ENCODE assay signal across 39 cellular contexts in the genomic region with DNA sequence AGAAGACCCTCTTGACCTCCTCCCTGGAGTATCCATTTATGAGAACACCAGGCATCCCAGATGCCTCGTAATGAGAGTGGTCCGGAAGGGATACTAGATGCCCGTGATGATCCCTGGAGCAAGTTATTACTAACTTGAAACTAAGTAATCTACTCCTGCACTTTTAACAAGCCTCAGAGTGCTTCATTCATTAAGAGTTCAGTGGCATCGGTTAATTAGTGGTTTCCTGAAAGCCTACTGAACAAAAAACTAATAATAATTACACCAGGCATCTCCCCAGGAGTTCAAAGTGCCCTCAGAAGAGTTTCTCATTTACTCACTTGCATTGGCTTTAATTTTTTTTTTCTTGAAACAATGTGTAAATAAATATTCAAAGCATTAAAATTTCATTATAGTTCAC. TPM values are rescaled to one million over a fixed set of nuclear protein-coding genes. Genes with fewer than 3 reads are reported as not detected.
A peak's percentile ranks its signal among the peaks of the same experiment; 100 is the strongest.
DNase-seq lines count a peak whose midpoint lies in the region; ATAC-seq, FAIRE-seq and TF ChIP-seq lines count a peak whose summit lies in the region.
"Had no signal": no experiment of that assay in that cellular context is flagged by ENCODE, and none has a peak within 500 bp of the region (broad histone marks: within the 10 kb centered on the region; RNA-seq: fewer than 3 reads in every experiment).

No MANE protein-coding gene starts in this region.

- H2AFZ ChIP-seq in KMS-11 (ENCODE audit: low read depth) (no peak overlapping the region), Karpas-422 (ENCODE audit: low read length) (no peak overlapping the region), GM12878 (ENCODE audit: control insufficient read depth, low read depth, low read length) (no peak overlapping the region)

- CTCF ChIA-PET in HEK293 (lab: Yijun Ruan, JAX), result interaction anchor here (0.9 kb wide), 1 partner anchor 75 kb away, joined by 5 read pairs; no protein-coding TSS in a partner anchor
- CTCF ChIA-PET in GM12878 (lab: Yijun Ruan, JAX), result no interaction called here

- no peaks in the 10 kb centered on the region for H3K9me3 ChIP-seq in HEK293 (ENCODE audit: control insufficient read depth, insufficient read depth, low read depth, low read length)
- H3K9me3 ChIP-seq in Karpas-422 (ENCODE audit: low read length), result no peaks in the 10 kb centered on the region
- H3K9me3 ChIP-seq in GM12878 (replicated peaks; ENCODE audit: control insufficient read depth, insufficient read depth, low read length), result no peaks in the 10 kb centered on the region; the same call in 2 of the 3 replicates
- H3K9me3 ChIP-seq: BE2C, Caco-2 had no signal

- POLR2A ChIA-PET in HEK293 (lab: Yijun Ruan, JAX), result no interaction called here
- POLR2A ChIA-PET in GM12878 (lab: Charles Lee), result interaction anchor here (0.6 kb wide), 1 partner anchor 690 kb away, joined by 3 read pairs; no protein-coding TSS in a partner anchor

- TF ChIP-seq RAD21 in GM12878 (IDR thresholded peaks at IDR 0.05; ENCODE audit: insufficient read depth, low read depth, low read length), result no peak

- no peaks in the 10 kb centered on the region for H4K20me1 ChIP-seq in KMS-11 (ENCODE audit: insufficient read depth)
- H4K20me1 ChIP-seq in Karpas-422 (ENCODE audit: insufficient read depth, low read depth, low read length), result no peaks in the 10 kb centered on the region
- H4K20me1 ChIP-seq in GM12878 (ENCODE audit: control insufficient read depth, insufficient read depth), result no peaks in the 10 kb centered on the region
- H4K20me1 ChIP-seq: BLaER1; BLaER1 treated with 17β-estradiol and CSF1 and Interleukin-3, amounts not matched to agents 10 nM and 100 nM had no signal

- FAIRE-seq in GM12878 (lab: Jason Lieb, UNC), result no peak
- no peak for FAIRE-seq in H54 (lab: Jason Lieb, UNC)
- FAIRE-seq: A204.1, A549, D721Med had no signal

- 0 out of 2 replicates have a peak overlapping the region, but pooled peaks have one; percentile 8 for H3K4me2 ChIP-seq in KMS-11
- H3K4me2 ChIP-seq in Karpas-422 (ENCODE audit: low read depth, low read length, poor library complexity, severe bottlenecking), result no peak overlapping the region
- no peak overlapping the region for H3K4me2 ChIP-seq in GM12878 (ENCODE audit: control insufficient read depth, insufficient read depth)
- H3K4me2 ChIP-seq: A549; BLaER1; BLaER1 treated with 17β-estradiol and CSF1 and Interleukin-3, amounts not matched to agents 10 nM and 100 nM had no signal

- TF ChIP-seq POLR2A in GM12878 (IDR thresholded peaks at IDR 0.05; ENCODE audit: low read depth, low read length) (no peak), H54 (IDR thresholded peaks at IDR 0.05; ENCODE audit: low read depth, low read length) (no peak)

- no peak for ATAC-seq in GM12878
- ATAC-seq in GM18858 (IDR thresholded peaks at IDR 0.05; ENCODE audit: unreplicated experiment), result no peak
- ATAC-seq: A549; CD8-positive, alpha-beta T cell had no signal

- H3K9ac ChIP-seq in KMS-11 (no peak overlapping the region), Karpas-422 (ENCODE audit: low read length) (no peak overlapping the region), GM12878 (ENCODE audit: control insufficient read depth, insufficient read depth, low read length) (no peak overlapping the region)
- H3K9ac ChIP-seq: BLaER1; BLaER1 treated with 17β-estradiol and CSF1 and Interleukin-3, amounts not matched to agents 10 nM and 100 nM had no signal

- H3K79me2 ChIP-seq in KMS-11 (ENCODE audit: insufficient read depth, low read depth), result no peaks in the 10 kb centered on the region
- no peaks in the 10 kb centered on the region for H3K79me2 ChIP-seq in Karpas-422 (ENCODE audit: low read length)
- H3K79me2 ChIP-seq in GM12878 (ENCODE audit: control insufficient read depth, insufficient read depth, low read length), result no peaks in the 10 kb centered on the region

- WGBS in GM12878 (ENCODE audit: insufficient coverage, insufficient replicate concordance, low lambda C conversion rate, missing lambda C conversion rate), result 43% methylated on average over 4 of the region's 4 CpGs

- H3K27ac ChIP-seq in HEK293 (ENCODE audit: extremely low read depth, low read depth, low read length), result no peak overlapping the region
- H3K27ac ChIP-seq in KMS-11, result no peak overlapping the region
- H3K27ac ChIP-seq in Karpas-422 (ENCODE audit: low read length), result no peak overlapping the region
- no peak overlapping the region for H3K27ac ChIP-seq in GM12878 (ENCODE audit: control insufficient read depth, insufficient read depth)
- H3K27ac ChIP-seq: 22Rv1; A549; BLaER1; BLaER1 treated with 17β-estradiol and CSF1 and Interleukin-3, amounts not matched to agents 10 nM and 100 nM; C4-2B had no signal

- peak; percentile 6 for DNase-seq in Karpas-422
- DNase-seq in GM12878 (ENCODE audit: low read depth, low spot score), result no peak
- DNase-seq in DMS114 treated with DMSO at 0.1 percent for 48 hours (lab: John Stamatoyannopoulos, UW; ENCODE audit: unreplicated experiment), result no peak
- DNase-seq in H54 (ENCODE audit: insufficient read length, low spot score), result no peak
- no peak for DNase-seq in effector CD4-positive, alpha-beta T cell
- DNase-seq: 8988T; ACHN; AML-193; BE2C; C1 segment of cervical spinal cord; Caco-2; Calu3; CD4-positive, alpha-beta memory T cell; CD4-positive, alpha-beta T cell; CD4-positive, CD25-positive, alpha-beta regulatory T cell; CD8-positive, alpha-beta memory T cell; CD8-positive, alpha-beta T cell; COR-L47; DMS 273 treated with DMSO at 0.1 percent for 48 hours; DMS153; DMS53; DMS79; DMS79 treated with DMSO at 0.1 percent for 48 hours; DND-41; EL had no signal

- SMC1A ChIA-PET in GM12878 (lab: Charles Lee; ENCODE audit: uncharacterized antibody, unreplicated experiment), result no interaction called here

- TF ChIP-seq CTCF in HEK293 (tag by site-specific recombination; IDR thresholded peaks at IDR 0.05) (no peak), KMS-11 (conservative IDR thresholded peaks at IDR 0.05; ENCODE audit: low read depth, low read length) (no peak), GM12878 (IDR thresholded peaks at IDR 0.05 in 2 of 3, conservative IDR thresholded peaks at IDR 0.05 in 1 of 3; ENCODE audit: control insufficient read depth in 2 of 3, extremely low read depth in 1 of 3, insufficient read depth in 1 of 3, low read depth in 3 of 3, low read length in 3 of 3) (no peak)

- RAD21 ChIA-PET in GM12878 (lab: Charles Lee; ENCODE audit: unreplicated experiment), result no interaction called here

- in situ Hi-C loops in GM12878 (cut with MboI), result no loop called here

- H3K4me3 ChIP-seq in HEK293 (ENCODE audit: low read depth, low read length) (no peak overlapping the region), KMS-11 (IDR thresholded peaks at IDR 0.05; ENCODE audit: insufficient read depth, low read depth, low read length) (no peak overlapping the region), Karpas-422 (ENCODE audit: low read length) (no peak overlapping the region), GM12878 (no peak overlapping the region)
- H3K4me3 ChIP-seq: A549; BLaER1; BLaER1 treated with 17β-estradiol and CSF1 and Interleukin-3, amounts not matched to agents 10 nM and 100 nM had no signal

- H3K4me1 ChIP-seq in HEK293 (ENCODE audit: control insufficient read depth, insufficient read depth, low read length), result no peaks in the 10 kb centered on the region
- peaks cover 5% of the 10 kb centered on the region for H3K4me1 ChIP-seq in KMS-11 (ENCODE audit: low read depth, poor library complexity, severe bottlenecking)
- no peaks in the 10 kb centered on the region for H3K4me1 ChIP-seq in Karpas-422 (ENCODE audit: low read length)
- H3K4me1 ChIP-seq in GM12878 (ENCODE audit: control insufficient read depth, insufficient read depth, low read length), result no peaks in the 10 kb centered on the region
- H3K4me1 ChIP-seq: A549; BE2C; BLaER1; BLaER1 treated with 17β-estradiol and CSF1 and Interleukin-3, amounts not matched to agents 10 nM and 100 nM had no signal

- no TSS peak for BruUV-seq in GM12878 (replicated peaks; lab: Mats Ljungman, UMichigan)

- intact Hi-C loops in GM12878 (cut with micrococcal nuclease; ENCODE audit: unreplicated experiment), result no loop called here

- H3K9me2 ChIP-seq in Karpas-422 (replicated peaks; ENCODE audit: insufficient read depth, low read length), result no peaks in the 10 kb centered on the region

- no peaks in the 10 kb centered on the region for H3K36me3 ChIP-seq in HEK293 (ENCODE audit: control insufficient read depth in 2 of 2, insufficient read depth in 1 of 2, low read length in 2 of 2)
- no peaks in the 10 kb centered on the region for H3K36me3 ChIP-seq in KMS-11 (ENCODE audit: insufficient read depth)
- H3K36me3 ChIP-seq in Karpas-422 (ENCODE audit: insufficient read depth, low read length), result no peaks in the 10 kb centered on the region
- H3K36me3 ChIP-seq in GM12878 (ENCODE audit: control insufficient read depth in 2 of 2, insufficient read depth in 2 of 2, low read length in 1 of 2), result no peaks in the 10 kb centered on the region
- H3K36me3 ChIP-seq: BE2C, BLaER1 had no signal

- H3K27me3 ChIP-seq in KMS-11 (ENCODE audit: insufficient read depth, low read depth), result no peaks in the 10 kb centered on the region
- H3K27me3 ChIP-seq in Karpas-422 (ENCODE audit: low read length), result no peaks in the 10 kb centered on the region
- H3K27me3 ChIP-seq in GM12878 (replicated peaks in 1 of 2; ENCODE audit: control insufficient read depth in 2 of 2, insufficient read depth in 2 of 2, low read length in 1 of 2), result no peaks in the 10 kb centered on the region
- H3K27me3 ChIP-seq: BLaER1; BLaER1 treated with 17β-estradiol and CSF1 and Interleukin-3, amounts not matched to agents 10 nM and 100 nM had no signal

- no peak for TF ChIP-seq EP300 in GM12878 (IDR thresholded peaks at IDR 0.05; ENCODE audit: borderline replicate concordance in 1 of 2, control insufficient read depth in 1 of 2, low read depth in 2 of 2, low read length in 2 of 2)

RNA-seq across cellular contexts. Expression of a gene that starts 22.2 kb away (rescaled TPM):
- 22.0 and 26.1 TPM in 2 replicates for total RNA-seq in Karpas-422 (2014; rRNA removed; shearing (Covaris generic); ENCODE audit: low replicate concordance)
- 73.5 and 82.1 TPM in 2 replicates for total RNA-seq in GM12878 (2013; cell fraction: nucleolus; rRNA removed)
- 14.0 and 17.7 TPM in 2 replicates for total RNA-seq in GM12878 (2014; rRNA removed)
- 21.2 and 21.7 TPM in 2 replicates for total RNA-seq in GM12878 (2014; rRNA removed; fragmentation: Illumina TruSeq; extraction: Trizol)
- total RNA-seq in GM12878 (2021), result 13.7 and 15.7 TPM in 2 replicates
- polyA plus RNA-seq in GM12878 (2011; ENCODE audit: low read depth), result 11.5 TPM
- 14.3 and 19.3 TPM in 2 replicates for polyA plus RNA-seq in GM12878 (2011; rRNA removed)
- 5.9 and 6.9 TPM in 2 replicates for polyA plus RNA-seq in GM12878 (2011; cell fraction: cytosol; rRNA removed)
- polyA plus RNA-seq in GM12878 (2011; cell fraction: nucleus; rRNA removed), result 11.8 and 15.3 TPM in 2 replicates
- 11.4 and 17.2 TPM in 2 replicates for polyA plus RNA-seq in GM12878 (2012)
- polyA plus RNA-seq in GM12878 (2014; fragmentation: Illumina TruSeq; extraction: Trizol), result 20.1 and 27.9 TPM in 2 replicates
- polyA plus RNA-seq in GM12878 (2014; fragmentation: Nextera tagmentation; extraction: Ambion mirVana), result 1 to 10 TPM; 7.4 to 8.7 TPM
- polyA plus RNA-seq in GM12878 (2014; rRNA removed), result 15.8 and 19.1 TPM in 2 replicates
- polyA plus RNA-seq in GM12878 (2016; fragmentation: Nextera tagmentation; extraction: Ambion mirVana), result 10 to 100 TPM; 16.5 to 18.7 TPM
- polyA minus RNA-seq in GM12878 (2011; rRNA and poly(A)+ RNA removed), result 11.3 and 11.6 TPM in 2 replicates
- 4.2 and 5.3 TPM in 2 replicates for polyA minus RNA-seq in GM12878 (2011; cell fraction: cytosol; rRNA and poly(A)+ RNA removed)
- 9.1 and 15.1 TPM in 2 replicates for polyA minus RNA-seq in GM12878 (2011; cell fraction: nucleus; rRNA and poly(A)+ RNA removed)

RNA-seq across cellular contexts. Expression of a gene that starts 22.3 kb away (rescaled TPM):
- 2.8 and 4.1 TPM in 2 replicates for total RNA-seq in Karpas-422 (2014; rRNA removed; shearing (Covaris generic); ENCODE audit: low replicate concordance)
- 18.7 and 19.3 TPM in 2 replicates for total RNA-seq in GM12878 (2013; cell fraction: nucleolus; rRNA removed)
- total RNA-seq in GM12878 (2014; rRNA removed), result 2.5 and 2.8 TPM in 2 replicates
- 2.5 and 3.1 TPM in 2 replicates for total RNA-seq in GM12878 (2014; rRNA removed; fragmentation: Illumina TruSeq; extraction: Trizol)
- 1.9 and 2.0 TPM in 2 replicates for total RNA-seq in GM12878 (2021)
- polyA plus RNA-seq in GM12878 (2011; ENCODE audit: low read depth), result 0.93 TPM
- polyA plus RNA-seq in GM12878 (2011; rRNA removed), result 3.8 and 5.3 TPM in 2 replicates
- 1.3 and 1.8 TPM in 2 replicates for polyA plus RNA-seq in GM12878 (2011; cell fraction: cytosol; rRNA removed)
- 4.5 and 5.3 TPM in 2 replicates for polyA plus RNA-seq in GM12878 (2011; cell fraction: nucleus; rRNA removed)
- polyA plus RNA-seq in GM12878 (2012), result 1.4 and 2.6 TPM in 2 replicates
- 3.6 and 4.3 TPM in 2 replicates for polyA plus RNA-seq in GM12878 (2014; fragmentation: Illumina TruSeq; extraction: Trizol)
- under 1 TPM; 0.37 to 0.77 TPM for polyA plus RNA-seq in GM12878 (2014; fragmentation: Nextera tagmentation; extraction: Ambion mirVana)
- polyA plus RNA-seq in GM12878 (2014; rRNA removed), result 2.0 and 3.0 TPM in 2 replicates
- 1 to 10 TPM; 3.0 to 3.4 TPM for polyA plus RNA-seq in GM12878 (2016; fragmentation: Nextera tagmentation; extraction: Ambion mirVana)
- 5.6 and 7.6 TPM in 2 replicates for polyA minus RNA-seq in GM12878 (2011; rRNA and poly(A)+ RNA removed)
- polyA minus RNA-seq in GM12878 (2011; cell fraction: cytosol; rRNA and poly(A)+ RNA removed), result 0.62 and 1.1 TPM in 2 replicates
- polyA minus RNA-seq in GM12878 (2011; cell fraction: nucleus; rRNA and poly(A)+ RNA removed), result 4.5 and 6.7 TPM in 2 replicates

RNA-seq across cellular contexts. Expression of a gene that starts 28.2 kb away (rescaled TPM):
- 0.14 TPM in 1 of 2 replicates, not detected in the other for total RNA-seq in Karpas-422 (2014; rRNA removed; shearing (Covaris generic); ENCODE audit: low replicate concordance)
- total RNA-seq in GM12878 (2013; cell fraction: nucleolus; rRNA removed), result 0.37 and 0.56 TPM in 2 replicates
- total RNA-seq in GM12878 (2014; rRNA removed) (not detected in 2 replicates), GM12878 (2014; rRNA removed; fragmentation: Illumina TruSeq; extraction: Trizol) (not detected in 2 replicates), GM12878 (2021) (0.21 TPM in 1 of 2 replicates, not detected in the other)
- polyA plus RNA-seq in GM12878 (2011; ENCODE audit: low read depth), result not detected
- polyA plus RNA-seq in GM12878 (2011; rRNA removed) (0.05 and 0.16 TPM in 2 replicates), GM12878 (2014; fragmentation: Illumina TruSeq; extraction: Trizol) (0.06 TPM in 1 of 2 replicates, not detected in the other), GM12878 (2014; fragmentation: Nextera tagmentation; extraction: Ambion mirVana) (under 1 TPM in 1 of 2 experiments, not detected in 1; 0.21 TPM), GM12878 (2014; rRNA removed) (not detected in 2 replicates), GM12878 (2016; fragmentation: Nextera tagmentation; extraction: Ambion mirVana) (under 1 TPM in 1 of 2 experiments, not detected in 1; 0.14 TPM)
- 0.16 and 0.22 TPM in 2 replicates for polyA plus RNA-seq in GM12878 (2011; cell fraction: cytosol; rRNA removed)
- 0.07 and 0.12 TPM in 2 replicates for polyA plus RNA-seq in GM12878 (2011; cell fraction: nucleus; rRNA removed)
- polyA plus RNA-seq in GM12878 (2012), result 0.07 and 0.11 TPM in 2 replicates
- polyA minus RNA-seq in GM12878 (2011; rRNA and poly(A)+ RNA removed), result 0.15 and 0.73 TPM in 2 replicates
- polyA minus RNA-seq in GM12878 (2011; cell fraction: cytosol; rRNA and poly(A)+ RNA removed), result not detected in 2 replicates
- 0.29 TPM in 1 of 2 replicates, not detected in the other for polyA minus RNA-seq in GM12878 (2011; cell fraction: nucleus; rRNA and poly(A)+ RNA removed)
- total RNA-seq: A172; A673; Caco-2; Calu3; CD4-positive, alpha-beta memory T cell; CD4-positive, alpha-beta T cell; CD4-positive, CD25-positive, alpha-beta regulatory T cell; CD8-positive, alpha-beta memory T cell; CD8-positive, alpha-beta T cell; Daoy had no signal
- polyA plus RNA-seq: A549, CD14-positive monocyte had no signal

RNA-seq across cellular contexts. Expression of a gene that starts 44.2 kb away (rescaled TPM):
- 26.6 and 45.7 TPM in 2 replicates for total RNA-seq in Karpas-422 (2014; rRNA removed; shearing (Covaris generic); ENCODE audit: low replicate concordance)
- total RNA-seq in GM12878 (2013; cell fraction: nucleolus; rRNA removed), result 63.5 and 73.7 TPM in 2 replicates
- total RNA-seq in GM12878 (2014; rRNA removed) (39.0 and 45.6 TPM in 2 replicates), GM12878 (2014; rRNA removed; fragmentation: Illumina TruSeq; extraction: Trizol) (29.0 and 29.7 TPM in 2 replicates), GM12878 (2021) (24.6 and 28.3 TPM in 2 replicates)
- 22.5 TPM for polyA plus RNA-seq in GM12878 (2011; ENCODE audit: low read depth)
- polyA plus RNA-seq in GM12878 (2011; rRNA removed) (12.0 and 13.4 TPM in 2 replicates), GM12878 (2014; fragmentation: Illumina TruSeq; extraction: Trizol) (31.2 and 38.0 TPM in 2 replicates), GM12878 (2014; fragmentation: Nextera tagmentation; extraction: Ambion mirVana) (1 to 10 TPM; 4.7 to 5.3 TPM), GM12878 (2014; rRNA removed) (22.6 and 23.2 TPM in 2 replicates), GM12878 (2016; fragmentation: Nextera tagmentation; extraction: Ambion mirVana) (10 to 100 TPM; 17.2 to 26.3 TPM)
- 17.2 and 18.2 TPM in 2 replicates for polyA plus RNA-seq in GM12878 (2011; cell fraction: cytosol; rRNA removed)
- polyA plus RNA-seq in GM12878 (2011; cell fraction: nucleus; rRNA removed), result 29.7 and 36.6 TPM in 2 replicates
- polyA plus RNA-seq in GM12878 (2012), result 22.7 and 28.4 TPM in 2 replicates
- polyA minus RNA-seq in GM12878 (2011; rRNA and poly(A)+ RNA removed), result 12.2 and 17.7 TPM in 2 replicates
- polyA minus RNA-seq in GM12878 (2011; cell fraction: cytosol; rRNA and poly(A)+ RNA removed), result 11.1 and 13.6 TPM in 2 replicates
- 20.8 and 27.5 TPM in 2 replicates for polyA minus RNA-seq in GM12878 (2011; cell fraction: nucleus; rRNA and poly(A)+ RNA removed)
